In genomic region chr14:92400579-92401444, GRCh38 we compare ENCODE assay signal across 9 cellular contexts.
A peak's percentile ranks its signal among the peaks of the same experiment; 100 is the strongest.
DNase-seq lines count a peak whose midpoint lies in the region; ATAC-seq and TF ChIP-seq lines count a peak whose summit lies in the region.
"Had no signal": no experiment of that assay in that cellular context is flagged by ENCODE, and none has a peak within 500 bp of the region (broad histone marks: within the 10 kb centered on the region; RNA-seq: fewer than 3 reads in every experiment).

No MANE protein-coding gene starts in this region.

- 37 to 60% (median 58%) methylated on average over 7 of the region's 7 CpGs for WGBS in adipose tissue, 3 donors

- H3K4me1 Mint-ChIP-seq in type B pancreatic cell (ENCODE audit: unreplicated experiment) = peaks cover 10% of the 10 kb centered on the region

- H3K4me3 Mint-ChIP-seq in type B pancreatic cell = no peak overlapping the region

- ATAC-seq in GM19452 (IDR thresholded peaks at IDR 0.05; ENCODE audit: unreplicated experiment) (peak; percentile 79), HG03139 (IDR thresholded peaks at IDR 0.05; ENCODE audit: unreplicated experiment) (peak; percentile 51)

- DNase-seq in Ammon's horn (ENCODE audit: low spot score) = peak; percentile 58
- DNase-seq in type B pancreatic cell (ENCODE audit: extremely low spot score, unreplicated experiment) = no peak
- no peak for DNase-seq in NCI-H146 (lab: John Stamatoyannopoulos, UW)
- no peak for DNase-seq in activated T-cell treated with anti-CD3 and anti-CD28 coated beads, Interleukin-2, amount 50 U/mL, for 1 hour
- no peak for DNase-seq in activated CD4-positive, CD25-positive, alpha-beta regulatory T cell treated with anti-CD3 and anti-CD28 coated beads, Interleukin-2, amount 50 U/mL, for 72 hours
- DNase-seq: NCI-H510A treated with DMSO at 0.1 percent for 48 hours had no signal

- H3K9me3 Mint-ChIP-seq in type B pancreatic cell = peaks cover 4% of the 10 kb centered on the region

- H3K27ac Mint-ChIP-seq in type B pancreatic cell = no peak overlapping the region

- H3K36me3 Mint-ChIP-seq in type B pancreatic cell = no peaks in the 10 kb centered on the region

- TF ChIP-seq CTCF in type B pancreatic cell (conservative IDR thresholded peaks at IDR 0.05) = no peak

- H3K27me3 Mint-ChIP-seq in type B pancreatic cell = peaks cover 29% of the 10 kb centered on the region

- peak overlapping the region; percentile 49 for H3K27ac ChIP-seq in adipose tissue (ENCODE audit: low read depth, low read length)
